ENCODE assay signal across 8 cellular contexts in the genomic region with DNA sequence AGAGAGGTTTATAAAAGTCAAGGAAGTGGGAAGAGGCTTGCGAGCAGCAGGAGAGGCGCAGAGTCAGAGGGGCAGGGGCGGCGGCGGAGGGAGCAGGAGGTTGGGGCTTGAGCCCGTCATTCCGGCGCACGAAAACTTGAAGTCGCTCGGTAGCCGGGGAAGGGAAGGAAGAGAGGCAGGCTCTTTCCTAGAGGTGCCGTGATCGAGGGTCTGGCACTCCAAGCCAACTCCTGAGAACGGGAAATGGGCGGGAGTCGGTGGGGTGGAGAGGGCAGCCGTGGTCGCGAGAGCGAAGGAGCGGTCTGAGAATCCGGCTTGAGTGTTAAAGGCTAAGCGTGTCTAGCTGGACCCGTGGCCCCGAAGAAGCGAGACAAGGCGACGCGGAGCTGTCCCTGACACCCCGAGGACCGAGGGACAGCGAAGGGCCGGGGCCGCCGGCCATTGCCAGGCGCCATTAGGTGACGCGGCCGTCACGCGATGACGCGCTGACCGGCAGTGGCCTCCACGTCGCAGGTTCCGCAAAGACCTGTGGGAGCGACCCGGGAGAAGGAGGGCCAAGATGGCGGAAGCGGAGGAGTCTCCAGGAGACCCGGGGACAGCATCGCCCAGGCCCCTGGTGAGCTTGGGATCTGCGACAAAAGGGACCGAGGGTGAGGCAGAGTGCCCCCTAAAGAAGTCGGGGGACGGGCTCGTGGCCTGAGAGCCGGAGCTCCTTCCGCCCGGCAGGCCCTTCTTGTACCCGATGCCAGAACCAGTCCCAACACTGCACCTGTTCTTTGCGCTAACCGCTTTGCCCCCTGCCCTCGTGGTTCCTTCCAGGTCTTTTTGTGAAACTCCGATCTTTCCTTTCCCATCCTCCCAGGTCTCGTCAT. TPM values are rescaled to one million over a fixed set of nuclear protein-coding genes. Genes with fewer than 3 reads are reported as not detected.
DNase-seq lines count a peak whose midpoint lies in the region; ATAC-seq and TF ChIP-seq lines count a peak whose summit lies in the region.

A gene with protein sequence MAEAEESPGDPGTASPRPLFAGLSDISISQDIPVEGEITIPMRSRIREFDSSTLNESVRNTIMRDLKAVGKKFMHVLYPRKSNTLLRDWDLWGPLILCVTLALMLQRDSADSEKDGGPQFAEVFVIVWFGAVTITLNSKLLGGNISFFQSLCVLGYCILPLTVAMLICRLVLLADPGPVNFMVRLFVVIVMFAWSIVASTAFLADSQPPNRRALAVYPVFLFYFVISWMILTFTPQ (plus strand): TSS at position 544 of the 872 bp plus-strand sequence. CDS start 16 bp downstream, at position 560.

- H3K27ac ChIP-seq in HL-60 (replicated peaks) = peak within 1 kb of the TSS; percentile 95

- H3K27me3 ChIP-seq in HL-60 (ENCODE audit: insufficient read depth, poor library complexity, severe bottlenecking) = no peaks in the 10 kb centered on the region

- peak within 1 kb of the TSS; percentile 99 for H3K27ac Mint-ChIP-seq in endothelial cell (ENCODE audit: unreplicated experiment)

- peak within 1 kb of the TSS; percentile 65 for H3K4me3 ChIP-seq in HL-60 (replicated peaks; ENCODE audit: insufficient read depth, low read length)

- H3K27me3 Mint-ChIP-seq in endothelial cell (ENCODE audit: unreplicated experiment) = peaks cover 8% of the 10 kb centered on the region

- in situ Hi-C loops in Caki2 (cut with HindIII; ENCODE audit: low pct_unique_long_range_greater_than_20kb, low sequenced_read_pairs) = no loop called here

- peaks cover 5% of the 10 kb centered on the region for H3K4me1 Mint-ChIP-seq in endothelial cell (ENCODE audit: unreplicated experiment)

- H3K4me3 Mint-ChIP-seq in endothelial cell (ENCODE audit: unreplicated experiment) = peak within 1 kb of the TSS; percentile 99

- TF ChIP-seq CTCF in HL-60 (IDR thresholded peaks at IDR 0.05; ENCODE audit: insufficient read depth, low read length) (no peak), endothelial cell (IDR thresholded peaks at IDR 0.05; ENCODE audit: unreplicated experiment) (no peak)

- peak; percentile 97 for ATAC-seq in GM19467 (IDR thresholded peaks at IDR 0.05; ENCODE audit: unreplicated experiment)

- peak; percentile 67 for DNase-seq in Caki2 (ENCODE audit: low read depth)
- DNase-seq in HL-60 (ENCODE audit: low read depth in 1 of 2, low spot score in 1 of 2) = peak in 1 of 2 experiments; percentile 75
- peak; percentile 66 for DNase-seq in NOMO-1 treated with dmso at 0.1 percent for 144 hours (lab: John Stamatoyannopoulos, UW; ENCODE audit: unreplicated experiment)
- peak; percentile 78 for DNase-seq in activated CD8-positive, alpha-beta memory T cell treated with anti-CD3 and anti-CD28 coated beads, Interleukin-2, amount 50 U/mL, for 48 hours
- peak; percentile 63 for DNase-seq in endothelial cell (ENCODE audit: low spot score)
- DNase-seq in midbrain (lab: John Stamatoyannopoulos, UW) = peak; percentile 80
- peak; percentile 44 to 53 for DNase-seq in stimulated activated CD8-positive, alpha-beta memory T cell treated with anti-CD3 and anti-CD28 coated beads, Interleukin-15, amount 100 ng/mL, for 48 hours (ENCODE audit: low read depth in 2 of 2)

- no peaks in the 10 kb centered on the region for H3K9me3 Mint-ChIP-seq in endothelial cell (ENCODE audit: unreplicated experiment)

- peaks cover 3% of the 10 kb centered on the region for H3K36me3 Mint-ChIP-seq in endothelial cell (ENCODE audit: low read depth, unreplicated experiment)

RNA-seq across cellular contexts. Expression of the gene that starts here (rescaled TPM):
- total RNA-seq in Caki2 (2014; rRNA removed; shearing (Covaris generic); ENCODE audit: low replicate concordance) = 21.0 and 28.1 TPM in 2 replicates
- 32.1 TPM for total RNA-seq in endothelial cell (ENCODE audit: unreplicated experiment)
